ENCODE assay signal across 12 cellular contexts in genomic region chr17:78995761-78996451, GRCh38. TPM values are rescaled to one million over a fixed set of nuclear protein-coding genes. Genes with fewer than 3 reads are reported as not detected.
DNase-seq lines count a peak whose midpoint lies in the region; ATAC-seq and TF ChIP-seq lines count a peak whose summit lies in the region.
"Had no signal": no experiment of that assay in that cellular context is flagged by ENCODE, and none has a peak within 500 bp of the region (broad histone marks: within the 10 kb centered on the region; RNA-seq: fewer than 3 reads in every experiment).

No MANE protein-coding gene starts in this region.

- TF ChIP-seq CTCF in osteoblast (IDR thresholded peaks at IDR 0.05; ENCODE audit: extremely low read depth, low read depth, low read length): no peak

- no peak overlapping the region for H3K27ac ChIP-seq in osteoblast (ENCODE audit: low read depth, low read length)
- H3K27ac ChIP-seq: foreskin keratinocyte had no signal

- no peak overlapping the region for H2AFZ ChIP-seq in osteoblast (ENCODE audit: low read length)

- no peaks in the 10 kb centered on the region for H3K9me3 Mint-ChIP-seq in effector memory CD8-positive, alpha-beta T cell
- no peaks in the 10 kb centered on the region for H3K9me3 Mint-ChIP-seq in stimulated activated memory B cell treated with anti-CD40 and anti-IgM and Interleukin-4, amounts not matched to agents 10 μg/mL and 1 μg/mL and 100 μg/mL, for 72 hours

- peaks cover 39% of the 10 kb centered on the region for H3K36me3 Mint-ChIP-seq in effector memory CD8-positive, alpha-beta T cell (ENCODE audit: insufficient read depth)
- peaks cover 81% of the 10 kb centered on the region for H3K36me3 Mint-ChIP-seq in stimulated activated memory B cell treated with anti-CD40 and anti-IgM and Interleukin-4, amounts not matched to agents 10 μg/mL and 1 μg/mL and 100 μg/mL, for 72 hours

- intact Hi-C loops in left ventricle myocardium superior (cut with micrococcal nuclease) (no loop called here), Right ventricle myocardium inferior (cut with DNase I) (no loop called here)

- H3K36me3 ChIP-seq in osteoblast (ENCODE audit: insufficient read depth, low read length): peaks cover 55% of the 10 kb centered on the region

- peaks cover 9% of the 10 kb centered on the region for H3K4me1 ChIP-seq in osteoblast (ENCODE audit: insufficient read depth, low read length)

- peaks cover 10 to 11% of the 10 kb centered on the region in 2 donors for H3K4me1 Mint-ChIP-seq in effector memory CD8-positive, alpha-beta T cell (ENCODE audit: low read depth in 2 of 2)
- H3K4me1 Mint-ChIP-seq in stimulated activated memory B cell treated with anti-CD40 and anti-IgM and Interleukin-4, amounts not matched to agents 10 μg/mL and 1 μg/mL and 100 μg/mL, for 72 hours: peaks cover 7% of the 10 kb centered on the region

- no peaks in the 10 kb centered on the region for H3K9me3 ChIP-seq in osteoblast (ENCODE audit: low read depth, low read length)

- DNase-seq in left ventricle myocardium superior (peak; percentile 60), Right ventricle myocardium inferior (ENCODE audit: missing footprints) (no peak), osteoblast (ENCODE audit: insufficient read length, low spot score, missing footprints) (peak; percentile 57), GOT3 (lab: John Stamatoyannopoulos, UW) (no peak)
- DNase-seq in effector memory CD8-positive, alpha-beta T cell: no peak
- DNase-seq: foreskin keratinocyte, NCI-H748 treated with DMSO at 0.1 percent for 48 hours, T-helper 2 cell had no signal

- H3K27me3 ChIP-seq in osteoblast (ENCODE audit: insufficient read depth, low read length): no peaks in the 10 kb centered on the region
- H3K27me3 ChIP-seq: foreskin keratinocyte had no signal

- no peak overlapping the region for H3K4me3 Mint-ChIP-seq in effector memory CD8-positive, alpha-beta T cell
- no peak overlapping the region for H3K4me3 Mint-ChIP-seq in stimulated activated memory B cell treated with anti-CD40 and anti-IgM and Interleukin-4, amounts not matched to agents 10 μg/mL and 1 μg/mL and 100 μg/mL, for 72 hours

- peaks cover 86% of the 10 kb centered on the region for H3K79me2 ChIP-seq in osteoblast (ENCODE audit: insufficient read depth, low read length)

- ATAC-seq in left ventricle myocardium superior (peak; percentile 2), Right ventricle myocardium inferior (no peak), HG03439 (IDR thresholded peaks at IDR 0.05; ENCODE audit: unreplicated experiment) (no peak), GM19452 (IDR thresholded peaks at IDR 0.05; ENCODE audit: unreplicated experiment) (no peak)
- ATAC-seq in effector memory CD8-positive, alpha-beta T cell (replicated peaks): no peak
- ATAC-seq in stimulated activated memory B cell treated with anti-CD40 and anti-IgM and Interleukin-4, amounts not matched to agents 10 μg/mL and 1 μg/mL and 100 μg/mL, for 72 hours: no peak
- ATAC-seq: foreskin keratinocyte had no signal

- peaks cover 45% of the 10 kb centered on the region for H4K20me1 ChIP-seq in osteoblast (ENCODE audit: insufficient read depth, low read length)

- H3K4me2 ChIP-seq in osteoblast (ENCODE audit: insufficient read depth, low read length): no peak overlapping the region
- H3K4me2 ChIP-seq: smooth muscle cell had no signal

- H3K27ac Mint-ChIP-seq in effector memory CD8-positive, alpha-beta T cell: peak overlapping the region; percentile 51 to 62
- no peak overlapping the region for H3K27ac Mint-ChIP-seq in stimulated activated memory B cell treated with anti-CD40 and anti-IgM and Interleukin-4, amounts not matched to agents 10 μg/mL and 1 μg/mL and 100 μg/mL, for 72 hours

- H3K27me3 Mint-ChIP-seq in effector memory CD8-positive, alpha-beta T cell: no peaks in the 10 kb centered on the region
- no peaks in the 10 kb centered on the region for H3K27me3 Mint-ChIP-seq in stimulated activated memory B cell treated with anti-CD40 and anti-IgM and Interleukin-4, amounts not matched to agents 10 μg/mL and 1 μg/mL and 100 μg/mL, for 72 hours

- no peak overlapping the region for H3K4me3 ChIP-seq in osteoblast (ENCODE audit: insufficient read depth, low read length)
- H3K4me3 ChIP-seq: smooth muscle cell had no signal

RNA-seq across cellular contexts. Expression of gene CANT1, which starts 13.7 kb away (rescaled TPM):
- 28.2 TPM for total RNA-seq in left ventricle myocardium superior
- 31.1 TPM for total RNA-seq in Right ventricle myocardium inferior
- total RNA-seq in osteoblast: 49.2 and 51.3 TPM in 2 replicates

RNA-seq across cellular contexts. Expression of gene LGALS3BP, which starts 16.2 kb away (rescaled TPM):
- total RNA-seq in left ventricle myocardium superior (822 TPM), Right ventricle myocardium inferior (611 TPM), osteoblast (388 and 457 TPM in 2 replicates)

RNA-seq across cellular contexts. Expression of gene C1QTNF1, which starts 28.1 kb away (rescaled TPM):
- 247 TPM for total RNA-seq in left ventricle myocardium superior
- total RNA-seq in Right ventricle myocardium inferior: 240 TPM
- total RNA-seq in osteoblast: 13.8 and 14.4 TPM in 2 replicates

Comparison
In these comparisons a context has a peak if more than half of its experiments do, and no peak if none do; other contexts are left out.
1. DNase-seq: peak in left ventricle myocardium superior (single experiment) and osteoblast (single experiment); none in Right ventricle myocardium inferior (single experiment), effector memory CD8-positive, alpha-beta T cell (0 of 3) and GOT3 (single experiment).
2. RNA of gene C1QTNF1, which starts 28.1 kb away (total RNA-seq): 247 TPM in left ventricle myocardium superior (single experiment) and 240 TPM in Right ventricle myocardium inferior (single experiment); 13.8 to 14.4 TPM in osteoblast; every median in the first group is over 10 times any median in the second.